Comparison of ENCODE assay signal across 3 cellular contexts in genomic region chr10:76040830-76041220, GRCh38.
TF ChIP-seq lines count a peak whose summit lies in the region.

No MANE protein-coding gene starts in this region.

TF ChIP-seq in HepG2, 621 proteins besides CTCF, POLR2A, EP300 and RAD21:
- TF ChIP-seq SOX6 (IDR thresholded peaks at IDR 0.05) (no peak), SOX6 (CRISPR knock-in tag; IDR thresholded peaks at IDR 0.05) (no peak), PLSCR1 (CRISPR knock-in tag; IDR thresholded peaks at IDR 0.05; ENCODE audit: borderline replicate concordance) (no peak), IRX3 (CRISPR knock-in tag; IDR thresholded peaks at IDR 0.05; ENCODE audit: borderline replicate concordance, low read depth) (no peak), PCBP1 (IDR thresholded peaks at IDR 0.05; ENCODE audit: borderline replicate concordance, low read depth, low read length) (no peak), RBAK (CRISPR knock-in tag; IDR thresholded peaks at IDR 0.05) (peak; percentile 71; the same call in 1 of the 2 replicates), PAXIP1 (CRISPR knock-in tag; conservative IDR thresholded peaks at IDR 0.05) (no peak), RAD51 (IDR thresholded peaks at IDR 0.05; ENCODE audit: borderline replicate concordance) (no peak), MAFF (IDR thresholded peaks at IDR 0.05; ENCODE audit: low read depth, low read length) (no peak), TGIF2 (CRISPR knock-in tag; IDR thresholded peaks at IDR 0.05) (no peak)

TF ChIP-seq in K562, 482 proteins besides CTCF, POLR2A, EP300 and RAD21:
- TF ChIP-seq KHSRP (IDR thresholded peaks at IDR 0.05), result no peak
- no peak for TF ChIP-seq HMG20A (CRISPR knock-in tag; conservative IDR thresholded peaks at IDR 0.05)
- TF ChIP-seq NFE2 (IDR thresholded peaks at IDR 0.05; ENCODE audit: low read depth), result peak; percentile 50; the same call in 1 of the 2 replicates
- TF ChIP-seq MAFK (IDR thresholded peaks at IDR 0.05; ENCODE audit: low read length), result peak; percentile 28; the same call in 1 of the 2 replicates
- TF ChIP-seq HDAC3 (IDR thresholded peaks at IDR 0.05; ENCODE audit: borderline replicate concordance, partially characterized antibody), result no peak
- TF ChIP-seq MAFF (IDR thresholded peaks at IDR 0.05; ENCODE audit: low read length), result peak; percentile 34
- peak; percentile 71 for TF ChIP-seq C11orf30 (IDR thresholded peaks at IDR 0.05; ENCODE audit: low read depth)
- TF ChIP-seq ZZZ3 (IDR thresholded peaks at IDR 0.05), result no peak
- TF ChIP-seq ZNF316 (IDR thresholded peaks at IDR 0.05), result peak; percentile 86
- TF ChIP-seq MAFG (tag; conservative IDR thresholded peaks at IDR 0.05), result peak; percentile 39; the same call in 1 of the 2 replicates

TF ChIP-seq in H1, 55 proteins besides CTCF, POLR2A, EP300 and RAD21:
- TF ChIP-seq GTF2F1 (IDR thresholded peaks at IDR 0.05; ENCODE audit: borderline replicate concordance, low read depth, low read length), result no peak
- peak; percentile 62 for TF ChIP-seq BACH1 (IDR thresholded peaks at IDR 0.05; ENCODE audit: low read length)
